In genomic region chr20:45014671-45015415, GRCh38 we compare ENCODE assay signal across 8 cellular contexts. TPM values are rescaled to one million over a fixed set of nuclear protein-coding genes. Genes with fewer than 3 reads are reported as not detected.
DNase-seq lines count a peak whose midpoint lies in the region; ATAC-seq and TF ChIP-seq lines count a peak whose summit lies in the region.

No MANE protein-coding gene starts in this region.

- DNase-seq in AG20443 (ENCODE audit: low spot score) (peak; percentile 39), HS-27A (ENCODE audit: low read depth) (peak; percentile 77), brain microvascular endothelial cell (peak; percentile 59), left colon (no peak), erythroblast (lab: John Stamatoyannopoulos, UW) (no peak), GM19238 (ENCODE audit: insufficient read length, low spot score) (no peak), NCI-H146 treated with DMSO at 0.1 percent for 48 hours (lab: John Stamatoyannopoulos, UW; ENCODE audit: unreplicated experiment) (no peak), CD1c-positive myeloid dendritic cell (ENCODE audit: extremely low spot score) (no peak)

- TF ChIP-seq POLR2A in erythroblast (IDR thresholded peaks at IDR 0.05; ENCODE audit: low read length): no peak

- intact Hi-C loops in left colon (cut with DNase I, micrococcal nuclease): no loop called here

- no peak for TF ChIP-seq CTCF in brain microvascular endothelial cell (IDR thresholded peaks at IDR 0.05; ENCODE audit: low read depth, low read length, missing control alignments)

- H3K36me3 ChIP-seq in brain microvascular endothelial cell (replicated peaks): no peaks in the 10 kb centered on the region

- H3K27ac ChIP-seq in brain microvascular endothelial cell: peak overlapping the region; percentile 70

- in situ Hi-C loops in brain microvascular endothelial cell (cut with HindIII; ENCODE audit: low pct_ligation_motif_present, low sequenced_read_pairs): no loop called here

- H3K27me3 ChIP-seq in brain microvascular endothelial cell (replicated peaks): no peaks in the 10 kb centered on the region

- peak; percentile 83 for ATAC-seq in left colon

- H3K4me3 ChIP-seq in brain microvascular endothelial cell (ENCODE audit: low read depth, low read length): no peak overlapping the region

RNA-seq across cellular contexts. Expression of gene STK4, which starts 48.5 kb away (rescaled TPM):
- 10 to 100 TPM; 26.8 to 32.8 TPM for total RNA-seq in left colon

RNA-seq across cellular contexts. Expression of gene TOMM34, which starts 54.6 kb away (rescaled TPM):
- total RNA-seq in left colon: 10 to 100 TPM; 11.8 to 13.0 TPM

Comparison
In these comparisons a context has a peak if more than half of its experiments do, and no peak if none do; other contexts are left out.
1. DNase-seq: peak in AG20443 (single experiment), HS-27A (single experiment) and brain microvascular endothelial cell (single experiment); none in left colon (0 of 2), erythroblast (0 of 2), GM19238 (single experiment), NCI-H146 treated with DMSO at 0.1 percent for 48 hours (single experiment) and CD1c-positive myeloid dendritic cell (single experiment).